In genomic region chr1:240107058-240107684, GRCh38 we compare ENCODE assay signal across 14 cellular contexts. TPM values are rescaled to one million over a fixed set of nuclear protein-coding genes. Genes with fewer than 3 reads are reported as not detected.
DNase-seq lines count a peak whose midpoint lies in the region; ATAC-seq, FAIRE-seq and TF ChIP-seq lines count a peak whose summit lies in the region.
"Had no signal": no experiment of that assay in that cellular context is flagged by ENCODE, and none has a peak within 500 bp of the region (broad histone marks: within the 10 kb centered on the region; RNA-seq: fewer than 3 reads in every experiment).

No MANE protein-coding gene starts in this region.

- no peak overlapping the region for H2BK12ac ChIP-seq in mesenchymal stem cell (ENCODE audit: low read length in 2 of 2)

- H3K27me3 ChIP-seq in mesenchymal stem cell (ENCODE audit: control insufficient read depth in 1 of 2, insufficient read depth in 1 of 2, low read length in 2 of 2): no peaks in the 10 kb centered on the region

- no peak overlapping the region for H4K8ac ChIP-seq in mesenchymal stem cell (ENCODE audit: low read length)

- 10% methylated on average over 3 of the region's 3 CpGs for WGBS in mesenchymal stem cell

- no peak overlapping the region for H2BK5ac ChIP-seq in mesenchymal stem cell (ENCODE audit: low read depth, low read length, poor library complexity, severe bottlenecking)

- H3K14ac ChIP-seq in mesenchymal stem cell (ENCODE audit: low read length in 2 of 2): no peak overlapping the region

- no peak overlapping the region for H2AFZ ChIP-seq in mesenchymal stem cell (ENCODE audit: low read depth, low read length)

- H2BK120ac ChIP-seq in mesenchymal stem cell (ENCODE audit: low read depth, low read length): no peak overlapping the region

- H3K18ac ChIP-seq in mesenchymal stem cell (ENCODE audit: low read depth in 1 of 2, low read length in 2 of 2): no peak overlapping the region

- H3K27ac ChIP-seq in mesenchymal stem cell (ENCODE audit: low read length, poor library complexity, severe bottlenecking): peak overlapping the region; percentile 64

- H3K9me3 ChIP-seq in mesenchymal stem cell (ENCODE audit: control insufficient read depth, low read length): no peaks in the 10 kb centered on the region

- ATAC-seq in HG02678 (IDR thresholded peaks at IDR 0.05; ENCODE audit: unreplicated experiment) (no peak), GM21786 (IDR thresholded peaks at IDR 0.05; ENCODE audit: unreplicated experiment) (no peak)

- no peak overlapping the region for H3K4me3 ChIP-seq in choroid plexus epithelial cell (ENCODE audit: low read depth, low read length)
- no peak overlapping the region for H3K4me3 ChIP-seq in mesenchymal stem cell (ENCODE audit: insufficient read depth in 1 of 2, low read depth in 1 of 2, low read length in 2 of 2)

- H3K36me3 ChIP-seq in mesenchymal stem cell (ENCODE audit: control insufficient read depth in 1 of 2, insufficient read depth in 2 of 2, low read depth in 1 of 2, low read length in 2 of 2): no peaks in the 10 kb centered on the region

- H3K4ac ChIP-seq in mesenchymal stem cell (ENCODE audit: low read depth in 1 of 2, low read length in 2 of 2): no peak overlapping the region

- peaks cover 6% of the 10 kb centered on the region for H3K79me1 ChIP-seq in mesenchymal stem cell (replicated peaks; ENCODE audit: low read length, poor library complexity, severe bottlenecking)

- no peak for FAIRE-seq in GM19239 (lab: Jason Lieb, UNC)

- no peak overlapping the region for H2AK5ac ChIP-seq in mesenchymal stem cell (ENCODE audit: low read length, severe bottlenecking)

- no peak overlapping the region for H3K4me2 ChIP-seq in mesenchymal stem cell (ENCODE audit: low read length, poor library complexity, severe bottlenecking)

- DNase-seq in COLO829 (ENCODE audit: low spot score) (peak; percentile 35), LHCN-M2 (ENCODE audit: low read depth) (peak; percentile 83), choroid plexus epithelial cell (ENCODE audit: low read depth) (peak; percentile 15), mesenchymal stem cell (peak; percentile 67), GM19239 (ENCODE audit: insufficient read length, low spot score) (no peak)
- no peak for DNase-seq in activated CD8-positive, alpha-beta memory T cell treated with anti-CD3 and anti-CD28 coated beads, Interleukin-2, amount 50 U/mL, for 4 hours
- DNase-seq: activated CD4-positive, alpha-beta T cell treated with anti-CD3 and anti-CD28 coated beads, Interleukin-2, amount 10 ng/mL, durations not matched to agents 7 days and 5 days; C1 segment of cervical spinal cord; central memory CD4-positive, alpha-beta T cell; erythroblast; Kasumi-1; NCI-H2107 had no signal

- no peak overlapping the region for H3K23ac ChIP-seq in mesenchymal stem cell (ENCODE audit: low read length in 2 of 2)

- peaks cover 3% of the 10 kb centered on the region for H3K4me1 ChIP-seq in mesenchymal stem cell (ENCODE audit: control insufficient read depth, insufficient read depth, low read depth, low read length)

- H3K9ac ChIP-seq in mesenchymal stem cell (ENCODE audit: low read length): no peak overlapping the region

- H4K91ac ChIP-seq in mesenchymal stem cell (ENCODE audit: low read length): no peak overlapping the region

- no peak overlapping the region for H2BK15ac ChIP-seq in mesenchymal stem cell (ENCODE audit: low read depth, poor library complexity, severe bottlenecking)

- TF ChIP-seq CTCF in choroid plexus epithelial cell (conservative IDR thresholded peaks at IDR 0.05; ENCODE audit: low read depth, low read length): no peak

RNA-seq across cellular contexts. Expression of gene FMN2, which starts 15.5 kb away (rescaled TPM):
- 14.8 and 34.0 TPM in 2 replicates for total RNA-seq in LHCN-M2 (2014; rRNA removed)
- 40.7 TPM for polyA plus RNA-seq in LHCN-M2 (2012)
- 5.4 TPM for polyA plus RNA-seq in mesenchymal stem cell (2013, experiment 1 of 2)
- polyA plus RNA-seq in mesenchymal stem cell (2013, experiment 2 of 2): 6.1 TPM
- total RNA-seq: activated CD4-positive, alpha-beta T cell treated with anti-CD3 and anti-CD28 coated beads, Interleukin-2, amount 10 ng/mL, durations not matched to agents 7 days and 5 days had no signal

Comparison
In these comparisons a context has a peak if more than half of its experiments do, and no peak if none do; other contexts are left out.
1. DNase-seq: peak in COLO829 (single experiment), LHCN-M2 (single experiment), choroid plexus epithelial cell (single experiment) and mesenchymal stem cell (single experiment); none in activated CD8-positive, alpha-beta memory T cell treated with anti-CD3 and anti-CD28 coated beads, Interleukin-2, amount 50 U/mL, for 4 hours (single experiment) and GM19239 (single experiment).